19 cellular contexts compared by ENCODE assay signal in the genomic region with DNA sequence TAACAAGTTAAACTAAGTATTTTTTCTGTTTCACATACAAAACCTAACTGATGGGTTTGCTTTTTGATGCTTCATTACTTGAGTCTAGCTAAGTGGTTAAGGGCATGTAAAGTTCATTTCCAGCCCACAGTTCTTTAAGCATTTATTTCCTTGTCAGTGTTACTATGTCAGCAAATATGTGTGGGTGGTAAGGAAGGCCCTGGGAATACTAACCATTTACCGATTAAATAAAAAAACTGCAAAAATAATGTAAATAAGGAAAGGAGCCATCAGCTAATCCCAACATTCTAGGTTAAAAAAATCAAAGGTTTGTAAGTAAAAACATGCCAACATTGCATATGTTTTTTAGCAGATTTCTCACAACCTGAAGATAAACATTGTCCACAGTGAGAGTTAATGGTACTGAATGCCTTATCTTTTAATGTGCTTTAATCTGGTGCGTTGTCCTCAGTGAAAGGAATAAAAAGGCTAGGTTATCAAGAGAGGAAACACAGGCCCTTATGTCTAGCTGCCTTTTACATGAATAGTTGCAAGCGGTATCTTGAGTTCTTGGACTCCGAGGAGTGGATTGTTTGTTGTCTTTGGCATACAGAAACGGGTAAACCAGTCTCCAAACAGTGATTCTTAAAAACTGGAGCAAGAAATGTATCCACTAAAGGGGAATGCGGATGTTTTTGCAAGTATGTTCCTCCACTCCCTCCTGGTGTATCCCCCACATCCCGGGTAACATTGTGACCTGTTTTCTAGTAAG.
DNase-seq lines count a peak whose midpoint lies in the region; ATAC-seq, FAIRE-seq and TF ChIP-seq lines count a peak whose summit lies in the region.
"Had no signal": no experiment of that assay in that cellular context is flagged by ENCODE, and none has a peak within 500 bp of the region (broad histone marks: within the 10 kb centered on the region; RNA-seq: fewer than 3 reads in every experiment).

No MANE protein-coding gene starts in this region.

- H3K36me3 ChIP-seq in left ventricle myocardium inferior (no peaks in the 10 kb centered on the region), endothelial cell of umbilical vein (ENCODE audit: control insufficient read depth in 2 of 2, extremely low read depth in 1 of 2, insufficient read depth in 2 of 2, low read length in 2 of 2) (no peaks in the 10 kb centered on the region), mesenchymal stem cell (ENCODE audit: control insufficient read depth in 1 of 2, insufficient read depth in 2 of 2, low read depth in 1 of 2, low read length in 2 of 2) (no peaks in the 10 kb centered on the region), thyroid gland (no peaks in the 10 kb centered on the region)
- H3K36me3 ChIP-seq: prostate gland had no signal

- no peak overlapping the region for H2BK15ac ChIP-seq in mesenchymal stem cell (ENCODE audit: low read depth, poor library complexity, severe bottlenecking)

- no peaks in the 10 kb centered on the region for H4K20me1 ChIP-seq in endothelial cell of umbilical vein (replicated peaks; ENCODE audit: control insufficient read depth, extremely low read depth, insufficient read depth, low read length)

- peaks cover 11% of the 10 kb centered on the region for H3K4me1 ChIP-seq in left ventricle myocardium inferior
- H3K4me1 ChIP-seq in endothelial cell of umbilical vein (ENCODE audit: control insufficient read depth, extremely low read depth, insufficient read depth, low read length), result peaks cover 23% of the 10 kb centered on the region
- H3K4me1 ChIP-seq in mesenchymal stem cell (ENCODE audit: control insufficient read depth, insufficient read depth, low read depth, low read length), result peaks cover 4% of the 10 kb centered on the region
- peaks cover 13 to 18% of the 10 kb centered on the region in 2 donors for H3K4me1 ChIP-seq in thyroid gland
- H3K4me1 ChIP-seq: prostate gland had no signal

- no peaks in the 10 kb centered on the region for H3K27me3 ChIP-seq in left ventricle myocardium inferior (ENCODE audit: low read depth)
- H3K27me3 ChIP-seq in endothelial cell of umbilical vein (ENCODE audit: control insufficient read depth in 2 of 2, insufficient read depth in 2 of 2, low read length in 2 of 2), result no peaks in the 10 kb centered on the region
- H3K27me3 ChIP-seq in mesenchymal stem cell (ENCODE audit: control insufficient read depth in 1 of 2, insufficient read depth in 1 of 2, low read length in 2 of 2), result no peaks in the 10 kb centered on the region
- no peaks in the 10 kb centered on the region for H3K27me3 ChIP-seq in thyroid gland
- H3K27me3 ChIP-seq: testis had no signal

- no peak overlapping the region for H3K4ac ChIP-seq in mesenchymal stem cell (ENCODE audit: low read depth in 1 of 2, low read length in 2 of 2)

- no peak for TF ChIP-seq POLR2A in endothelial cell of umbilical vein (IDR thresholded peaks at IDR 0.05; ENCODE audit: low read depth, low read length)
- no peak for TF ChIP-seq POLR2A in thyroid gland (IDR thresholded peaks at IDR 0.05)

- H4K91ac ChIP-seq in mesenchymal stem cell (ENCODE audit: low read length), result no peak overlapping the region

- TF ChIP-seq CTCF in left ventricle myocardium inferior (IDR thresholded peaks at IDR 0.05; ENCODE audit: borderline replicate concordance) (no peak), endothelial cell of umbilical vein (IDR thresholded peaks at IDR 0.05; ENCODE audit: extremely low read depth in 1 of 2, insufficient read depth in 1 of 2, low read depth in 1 of 2, low read length in 2 of 2) (no peak), thyroid gland (IDR thresholded peaks at IDR 0.05) (no peak)

- CTCF ChIA-PET in endothelial cell of umbilical vein (lab: Charles Lee), result interaction anchor here (1.1 to 2.4 kb wide), 4 partner anchors 10 to 758 kb away, joined by 4 to 8 read pairs (median 4); no protein-coding TSS in a partner anchor

- POLR2A ChIA-PET in endothelial cell of umbilical vein (lab: Charles Lee), result no interaction called here

- H3K9me3 ChIP-seq in left ventricle myocardium inferior (replicated peaks) (no peaks in the 10 kb centered on the region), endothelial cell of umbilical vein (replicated peaks; ENCODE audit: control insufficient read depth, insufficient read depth, low read length) (no peaks in the 10 kb centered on the region), mesenchymal stem cell (ENCODE audit: control insufficient read depth, low read length) (no peaks in the 10 kb centered on the region), thyroid gland (no peaks in the 10 kb centered on the region)
- H3K9me3 ChIP-seq: prostate gland, testis had no signal

- H2AK5ac ChIP-seq in mesenchymal stem cell (ENCODE audit: low read length, severe bottlenecking), result no peak overlapping the region

- H3K9ac ChIP-seq in endothelial cell of umbilical vein (replicated peaks; ENCODE audit: extremely low read depth, insufficient read depth, low read length) (peak overlapping the region; percentile 75), mesenchymal stem cell (ENCODE audit: low read length) (no peak overlapping the region)

- H3K79me1 ChIP-seq in mesenchymal stem cell (replicated peaks; ENCODE audit: low read length, poor library complexity, severe bottlenecking), result no peaks in the 10 kb centered on the region

- H2BK12ac ChIP-seq in mesenchymal stem cell (ENCODE audit: low read length in 2 of 2), result no peak overlapping the region

- H3K9me1 ChIP-seq in endothelial cell of umbilical vein (replicated peaks; ENCODE audit: control insufficient read depth, extremely low read depth, insufficient read depth, low read length), result no peaks in the 10 kb centered on the region

- intact Hi-C loops in Right ventricle myocardium inferior (cut with DNase I) (no loop called here), left ventricle myocardium inferior (cut with micrococcal nuclease) (no loop called here), endothelial cell of umbilical vein (cut with micrococcal nuclease) (loop anchor here (1.0 to 5.0 kb wide), 8 partner anchors 8 to 391 kb away; no protein-coding TSS in a partner anchor), thyroid gland (cut with DNase I) (no loop called here)

- no peak overlapping the region for H3K23ac ChIP-seq in mesenchymal stem cell (ENCODE audit: low read length in 2 of 2)

- H3K79me2 ChIP-seq in endothelial cell of umbilical vein (ENCODE audit: control insufficient read depth, insufficient read depth, low read length), result no peaks in the 10 kb centered on the region

- DNase-seq in Right ventricle myocardium inferior (ENCODE audit: missing footprints) (no peak), left ventricle myocardium inferior (no peak), endothelial cell of umbilical vein (ENCODE audit: low read depth, low spot score) (peak; percentile 89), mesenchymal stem cell (peak; percentile 77), thyroid gland (peak in 1 of 2 donors; percentile 1), foreskin melanocyte (no peak), activated gamma-delta T cell (lab: John Stamatoyannopoulos, UW) (no peak)
- DNase-seq: activated CD4-positive, alpha-beta T cell treated with anti-CD3 and anti-CD28 coated beads, Interleukin-2, amount 50 U/mL, for 4 hours; amygdala; CD4-positive, alpha-beta T cell; effector CD4-positive, alpha-beta T cell; NCI-H1417 treated with DMSO at 0.1 percent for 48 hours; NCI-H345; testis had no signal

- H3K27ac ChIP-seq in left ventricle myocardium inferior (replicated peaks), result no peak overlapping the region
- H3K27ac ChIP-seq in endothelial cell of umbilical vein (ENCODE audit: insufficient read depth, low read depth, low read length), result peak overlapping the region; percentile 74
- H3K27ac ChIP-seq in mesenchymal stem cell (ENCODE audit: low read length, poor library complexity, severe bottlenecking), result no peak overlapping the region
- H3K27ac ChIP-seq in thyroid gland, result peak overlapping the region in 2 of 3 donors; percentile 15 to 41
- H3K27ac ChIP-seq: testis had no signal

- 52% methylated on average over 4 of the region's 7 CpGs for WGBS in mesenchymal stem cell
- WGBS in thyroid gland, 2 donors, result 11 to 16% methylated on average over 7 of the region's 7 CpGs

- H3K4me3 ChIP-seq in left ventricle myocardium inferior (no peak overlapping the region), endothelial cell of umbilical vein (replicated peaks in 1 of 3; ENCODE audit: insufficient read depth in 1 of 3, low read depth in 1 of 3, low read length in 3 of 3) (no peak overlapping the region), mesenchymal stem cell (ENCODE audit: insufficient read depth in 1 of 2, low read depth in 1 of 2, low read length in 2 of 2) (no peak overlapping the region), thyroid gland (replicated peaks in 1 of 3) (no peak overlapping the region)
- H3K4me3 ChIP-seq: K562, prostate gland, testis had no signal

- peak; percentile 83 for FAIRE-seq in endothelial cell of umbilical vein (lab: Jason Lieb, UNC)
- FAIRE-seq: A204.1, frontal cortex, K562 had no signal

- H4K8ac ChIP-seq in mesenchymal stem cell (ENCODE audit: low read length), result no peak overlapping the region

- no peak overlapping the region for H3K14ac ChIP-seq in mesenchymal stem cell (ENCODE audit: low read length in 2 of 2)

- H2BK120ac ChIP-seq in mesenchymal stem cell (ENCODE audit: low read depth, low read length), result no peak overlapping the region

- H3K18ac ChIP-seq in mesenchymal stem cell (ENCODE audit: low read depth in 1 of 2, low read length in 2 of 2), result no peak overlapping the region

- peak overlapping the region; percentile 72 for H3K4me2 ChIP-seq in endothelial cell of umbilical vein (ENCODE audit: insufficient read depth, low read length)
- H3K4me2 ChIP-seq in mesenchymal stem cell (ENCODE audit: low read length, poor library complexity, severe bottlenecking), result no peak overlapping the region

- dilution Hi-C loops in endothelial cell of umbilical vein (cut with MboI; ENCODE audit: extremely low pct_ligation_motif_present, low sequenced_read_pairs), result no loop called here

- H2AFZ ChIP-seq in endothelial cell of umbilical vein (ENCODE audit: low read depth, low read length) (peak overlapping the region; percentile 61), mesenchymal stem cell (ENCODE audit: low read depth, low read length) (no peak overlapping the region)

- ATAC-seq in Right ventricle myocardium inferior (peak; percentile 56), GM19455 (IDR thresholded peaks at IDR 0.05; ENCODE audit: unreplicated experiment) (no peak)
- ATAC-seq: K562 had no signal

- H2BK5ac ChIP-seq in mesenchymal stem cell (ENCODE audit: low read depth, low read length, poor library complexity, severe bottlenecking), result no peak overlapping the region

- TSS peak; percentile 85 for BruUV-seq in endothelial cell of umbilical vein (replicated peaks; lab: Mats Ljungman, UMichigan)

TF ChIP-seq in endothelial cell of umbilical vein, 7 proteins besides CTCF, POLR2A, EP300 and RAD21 (continues in another document):
- TF ChIP-seq EZH2 (IDR thresholded peaks at IDR 0.05; ENCODE audit: borderline replicate concordance, low read depth, low read length, severe bottlenecking) (no peak), FOS (IDR thresholded peaks at IDR 0.05; ENCODE audit: borderline replicate concordance, insufficient read depth, low read length) (no peak), MYC (IDR thresholded peaks at IDR 0.05; ENCODE audit: low read depth, low read length) (no peak), POLR2AphosphoS5 (IDR thresholded peaks at IDR 0.05; ENCODE audit: insufficient read depth, low read depth, low read length) (peak; percentile 48)

Comparison
In these comparisons a context has a peak if more than half of its experiments do, and no peak if none do; other contexts are left out.
1. DNase-seq: peak in endothelial cell of umbilical vein (single experiment) and mesenchymal stem cell (single experiment); none in Right ventricle myocardium inferior (single experiment), left ventricle myocardium inferior (single experiment), foreskin melanocyte (single experiment) and activated gamma-delta T cell (single experiment).
2. H3K27ac ChIP-seq: peak in endothelial cell of umbilical vein (single experiment) and thyroid gland (2 of 3); none in left ventricle myocardium inferior (single experiment) and mesenchymal stem cell (single experiment).